ENCODE assay signal across 10 cellular contexts in the genomic region with DNA sequence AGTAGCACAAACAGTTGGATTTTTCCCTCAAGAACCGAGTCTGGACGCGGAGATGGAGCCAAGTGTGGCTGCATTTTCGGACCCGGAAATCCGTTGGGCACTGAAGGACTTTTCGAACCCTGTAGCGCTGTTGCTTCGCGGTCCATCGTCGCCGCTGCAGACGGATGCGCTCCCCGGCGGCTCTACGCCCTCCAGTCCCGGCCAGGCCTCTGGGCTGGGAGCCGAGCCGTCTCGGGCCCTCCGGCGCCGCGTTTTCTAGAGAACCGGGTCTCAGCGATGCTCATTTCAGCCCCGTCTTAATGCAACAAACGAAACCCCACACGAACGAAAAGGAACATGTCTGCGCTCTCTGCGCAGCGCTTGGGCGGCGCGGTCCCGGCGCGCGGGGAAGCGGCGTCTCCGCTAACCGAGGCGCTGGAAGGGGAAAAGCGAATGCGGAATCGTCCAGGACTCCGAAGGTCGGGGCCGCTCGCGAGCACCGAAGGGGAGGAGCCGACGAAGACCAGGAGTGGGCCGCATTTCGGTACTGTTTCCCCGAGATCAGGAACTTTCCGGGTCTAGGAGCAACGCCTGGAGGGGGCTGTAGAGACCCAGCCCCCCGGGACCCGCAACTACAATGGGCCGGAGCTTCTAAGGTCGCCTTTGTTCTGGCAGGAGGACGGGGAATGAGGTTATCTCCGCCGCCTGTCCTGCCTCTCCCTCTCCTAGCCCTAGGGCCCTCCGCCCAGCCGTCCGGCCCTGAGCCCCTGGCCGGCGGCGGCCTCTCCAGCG. TPM values are rescaled to one million over a fixed set of nuclear protein-coding genes. Genes with fewer than 3 reads are reported as not detected.
DNase-seq lines count a peak whose midpoint lies in the region; ATAC-seq and TF ChIP-seq lines count a peak whose summit lies in the region.
"Had no signal": no experiment of that assay in that cellular context is flagged by ENCODE, and none has a peak within 500 bp of the region (broad histone marks: within the 10 kb centered on the region; RNA-seq: fewer than 3 reads in every experiment).

No MANE protein-coding gene starts in this region.

- DNase-seq in A673 (ENCODE audit: low spot score) = peak; percentile 63
- DNase-seq in GM23248 = peak; percentile 57
- DNase-seq in mesenteric fat pad (ENCODE audit: low spot score) = peak; percentile 79
- DNase-seq in HFFc6 = no peak
- DNase-seq: left cardiac atrium had no signal

- H3K9me3 ChIP-seq in A673 (ENCODE audit: low read depth, low read length, poor library complexity, severe bottlenecking) (no peaks in the 10 kb centered on the region), GM23248 (ENCODE audit: low read depth) (no peaks in the 10 kb centered on the region)

- no peak overlapping the region for H3K4me3 Mint-ChIP-seq in HFFc6

- peak overlapping the region; percentile 38 for H3K4me2 ChIP-seq in GM23248 (ENCODE audit: unreplicated experiment)

- no peaks in the 10 kb centered on the region for H3K4me1 Mint-ChIP-seq in HFFc6 (ENCODE audit: low read depth)

- no peaks in the 10 kb centered on the region for H3K36me3 ChIP-seq in A673 (ENCODE audit: insufficient read depth, low read length, poor library complexity, severe bottlenecking)
- H3K36me3 ChIP-seq in GM23248 (ENCODE audit: low read depth) = no peaks in the 10 kb centered on the region

- intact Hi-C loops in A673 (cut with micrococcal nuclease; ENCODE audit: unreplicated experiment) = no loop called here

- H3F3A ChIP-seq in GM23248 (ENCODE audit: insufficient read depth) = no peaks in the 10 kb centered on the region

- H3K4me3 ChIP-seq in A673 (ENCODE audit: low read depth, low read length, poor library complexity, severe bottlenecking) = peak overlapping the region; percentile 34
- peak overlapping the region; percentile 48 for H3K4me3 ChIP-seq in GM23248

- H3K27ac ChIP-seq in A673 (ENCODE audit: low read depth, low read length, poor library complexity, severe bottlenecking) = no peak overlapping the region
- H3K27ac ChIP-seq in GM23248 = no peak overlapping the region
- H3K27ac ChIP-seq in angular gyrus (ENCODE audit: low read depth, low read length) = peak overlapping the region; percentile 77

- ATAC-seq in HG03432 (IDR thresholded peaks at IDR 0.05; ENCODE audit: unreplicated experiment) = no peak
- no peak for ATAC-seq in HG02884 (IDR thresholded peaks at IDR 0.05; ENCODE audit: unreplicated experiment)
- ATAC-seq in GM21515 (IDR thresholded peaks at IDR 0.05; ENCODE audit: unreplicated experiment) = no peak
- ATAC-seq: left cardiac atrium had no signal

- CTCF ChIA-PET in A673 (lab: Charles Lee) = interaction anchor here (0.6 kb wide), 1 partner anchor 54 kb away, joined by 3 read pairs; no protein-coding TSS in a partner anchor

- H3K9ac ChIP-seq in GM23248 = no peak overlapping the region

- no peaks in the 10 kb centered on the region for H3K36me3 Mint-ChIP-seq in HFFc6 (ENCODE audit: low read depth)

- in situ Hi-C loops in GM23248 (cut with MboI) = no loop called here

- 4 to 5% methylated on average over 76 of the region's 77 CpGs for WGBS in GM23248 (ENCODE audit: low coverage in 1 of 2, low lambda C conversion rate in 2 of 2, missing lambda C conversion rate in 2 of 2), 2 experiments

- no peaks in the 10 kb centered on the region for H3K79me2 ChIP-seq in GM23248 (ENCODE audit: insufficient read depth)

- H3K27me3 Mint-ChIP-seq in HFFc6 (ENCODE audit: insufficient read depth) = peaks cover 73% of the 10 kb centered on the region

- TF ChIP-seq CTCF in A673 (conservative IDR thresholded peaks at IDR 0.05; ENCODE audit: low read depth, low read length) (no peak), HFFc6 (IDR thresholded peaks at IDR 0.05) (no peak)

- no TSS peak for BruUV-seq in A673 (replicated peaks; lab: Mats Ljungman, UMichigan)

- H3K27me3 ChIP-seq in A673 (replicated peaks; ENCODE audit: insufficient read depth, low read depth, low read length, poor library complexity) = peaks cover 99% of the 10 kb centered on the region
- H3K27me3 ChIP-seq in GM23248 (replicated peaks; ENCODE audit: insufficient read depth) = peaks cover 95% of the 10 kb centered on the region

- no peaks in the 10 kb centered on the region for H3K9me3 Mint-ChIP-seq in HFFc6

- peak overlapping the region; percentile 67 for H2AFZ ChIP-seq in GM23248

- H3K4me1 ChIP-seq in A673 (ENCODE audit: insufficient read depth, low read length, poor library complexity, severe bottlenecking) = peaks cover 25% of the 10 kb centered on the region
- no peaks in the 10 kb centered on the region for H3K4me1 ChIP-seq in GM23248 (ENCODE audit: insufficient read depth)

- H3K9me2 ChIP-seq in GM23248 (ENCODE audit: insufficient read depth) = no peaks in the 10 kb centered on the region

- no peak overlapping the region for H3K27ac Mint-ChIP-seq in HFFc6

- H4K20me1 ChIP-seq in GM23248 (ENCODE audit: insufficient read depth) = no peaks in the 10 kb centered on the region

- POLR2A ChIA-PET in A673 (lab: Charles Lee; ENCODE audit: low non-redundant PET) = no interaction called here

RNA-seq across cellular contexts. Expression of gene EMX1, which starts 3.2 kb away (rescaled TPM):
- total RNA-seq in A673 (2021) (not detected in 2 replicates), mesenteric fat pad (not detected)
- total RNA-seq in GM23248 (2014; rRNA removed; shearing (Covaris generic)) = not detected in 2 replicates
- not detected in 2 replicates for polyA plus RNA-seq in GM23248 (2016; fragmentation: Nextera tagmentation; extraction: Ambion mirVana)
- not detected for total RNA-seq in HFFc6 (2021; fragmentation: NEBNext Ultra II Directional; extraction: Animal tissue kit (Norgen Biotek cat#: 25700))
- total RNA-seq: left cardiac atrium, SK-MEL-5 had no signal

RNA-seq across cellular contexts. Expression of gene SPR, which starts 33.3 kb away (rescaled TPM):
- total RNA-seq in A673 (2021) (22.6 and 25.6 TPM in 2 replicates), mesenteric fat pad (38.6 TPM)
- 21.1 and 39.0 TPM in 2 replicates for total RNA-seq in GM23248 (2014; rRNA removed; shearing (Covaris generic))
- polyA plus RNA-seq in GM23248 (2016; fragmentation: Nextera tagmentation; extraction: Ambion mirVana) = 17.1 and 19.6 TPM in 2 replicates
- total RNA-seq in HFFc6 (2021; fragmentation: NEBNext Ultra II Directional; extraction: Animal tissue kit (Norgen Biotek cat#: 25700)) = 10 to 100 TPM; 17.0 to 21.6 (median 19.0) TPM
